8 cellular contexts compared by ENCODE assay signal in the genomic region with DNA sequence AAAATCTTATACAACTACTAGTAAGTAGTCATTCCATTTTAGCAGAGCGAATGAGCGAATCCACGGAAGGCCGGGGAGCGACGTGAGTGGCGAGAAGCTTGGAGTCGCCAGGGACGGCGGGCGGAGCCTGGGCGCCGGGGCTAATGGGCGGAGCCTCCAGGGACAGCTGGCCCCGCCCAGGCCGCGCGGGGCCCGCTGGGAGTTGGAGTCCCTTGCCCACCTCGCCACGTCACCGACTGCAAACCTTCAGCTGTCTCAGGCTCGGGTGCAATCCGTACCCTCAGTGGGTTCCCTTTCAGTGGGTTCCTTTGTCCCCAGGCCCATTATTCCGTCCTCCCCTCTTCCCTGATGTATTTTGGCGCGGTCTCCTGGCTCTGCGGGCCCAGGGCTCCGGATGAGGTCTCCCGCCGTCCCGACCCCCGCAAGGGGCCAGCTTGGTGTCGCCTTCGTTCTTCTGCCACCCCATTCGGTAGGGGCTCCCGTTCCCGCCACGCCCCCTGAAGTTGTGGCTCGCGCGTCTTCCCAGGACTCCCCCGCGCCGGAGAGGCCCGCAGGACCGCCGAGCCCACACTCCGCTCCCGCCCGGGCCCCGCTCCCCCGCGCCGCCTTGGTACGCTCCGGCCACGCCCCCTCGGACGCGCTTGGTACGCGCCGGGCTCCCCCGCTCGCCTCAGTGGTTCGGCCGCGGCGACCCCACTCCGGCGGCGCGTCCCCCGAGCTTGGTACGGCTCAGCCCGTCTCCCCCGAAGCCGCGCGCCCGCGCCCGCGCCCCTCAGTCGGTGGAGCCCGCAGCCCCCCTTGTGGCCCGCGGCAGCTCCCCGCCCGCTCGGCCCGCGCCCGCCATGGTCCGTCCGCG. TPM values are rescaled to one million over a fixed set of nuclear protein-coding genes. Genes with fewer than 3 reads are reported as not detected.
DNase-seq lines count a peak whose midpoint lies in the region; ATAC-seq and TF ChIP-seq lines count a peak whose summit lies in the region.

A gene (plus strand): TSS at position 673 of the 856 bp plus-strand sequence.

- peaks cover 35% of the 10 kb centered on the region for H3K36me3 ChIP-seq in DND-41 (ENCODE audit: insufficient read depth, low read length)

- TF ChIP-seq CTCF in DND-41 (IDR thresholded peaks at IDR 0.05; ENCODE audit: borderline replicate concordance, extremely low read depth, low read length, poor library complexity, severe bottlenecking) = no peak
- no peak for TF ChIP-seq CTCF in RWPE1 (conservative IDR thresholded peaks at IDR 0.05; ENCODE audit: low read depth)
- no peak for TF ChIP-seq CTCF in fibroblast of pulmonary artery (IDR thresholded peaks at IDR 0.05; ENCODE audit: low read length, missing control alignments)
- no peak for TF ChIP-seq CTCF in nephron (IDR thresholded peaks at IDR 0.05; ENCODE audit: unreplicated experiment in 3 of 3)

- H3K27me3 ChIP-seq in DND-41 (ENCODE audit: insufficient read depth, low read length, poor library complexity) = no peaks in the 10 kb centered on the region

- peak; percentile 92 for DNase-seq in DND-41
- peak; percentile 56 for DNase-seq in GOT3 (lab: John Stamatoyannopoulos, UW)
- peak; percentile 96 for DNase-seq in LoVo (ENCODE audit: low spot score)
- DNase-seq in RWPE1 (ENCODE audit: low spot score) = peak; percentile 92
- peak; percentile 84 for DNase-seq in activated T-helper 2 cell treated with anti-CD3 and anti-CD28 coated beads, Interferon-gamma antibody, Interleukin-2, Interleukin-4, amounts not matched to agents 10 μg/mL and 5 μg/mL and 100 μg/mL, durations not matched to agents 14 hours and 24 hours and 36 hours (ENCODE audit: low spot score)
- DNase-seq in fibroblast of pulmonary artery (ENCODE audit: low read depth) = peak; percentile 94
- peak; percentile 93 for DNase-seq in stimulated activated naive CD8-positive, alpha-beta T cell treated with anti-CD3 and anti-CD28 coated beads, Interleukin-15, Interleukin-2, amounts not matched to agents 100 U/mL and 50 U/mL, for 24 hours

- H3K4me2 ChIP-seq in DND-41 (ENCODE audit: insufficient read depth, low read length) = peak within 1 kb of the TSS; percentile 82

- H3K27me3 Mint-ChIP-seq in activated T-helper 2 cell treated with anti-CD3 and anti-CD28 coated beads, Interferon-gamma antibody, Interleukin-2, Interleukin-4, amounts not matched to agents 10 μg/mL and 5 μg/mL and 100 μg/mL, durations not matched to agents 14 hours and 24 hours and 36 hours (ENCODE audit: low read depth) = no peaks in the 10 kb centered on the region
- no peaks in the 10 kb centered on the region for H3K27me3 Mint-ChIP-seq in nephron (ENCODE audit: low read depth)

- H3K27ac ChIP-seq in DND-41 (ENCODE audit: low read length) = peak within 1 kb of the TSS; percentile 80
- peak within 1 kb of the TSS; percentile 97 for H3K27ac ChIP-seq in RWPE1

- CTCF ChIA-PET in RWPE1 (lab: Yijun Ruan, JAX) = interaction anchor here (0.5 to 0.6 kb wide), 2 partner anchors 62 to 160 kb away, joined by 3 to 5 read pairs; a partner anchor contains a TSS

- peak within 1 kb of the TSS; percentile 75 for H2AFZ ChIP-seq in DND-41 (ENCODE audit: low read depth, low read length)

- POLR2A ChIA-PET in RWPE1 (lab: Yijun Ruan, JAX; ENCODE audit: low non-redundant PET) = interaction anchor here (1.0 to 1.1 kb wide), 2 partner anchors 15 to 19 kb away, joined by 6 to 13 read pairs; no protein-coding TSS in a partner anchor

- peak; percentile 81 for ATAC-seq in DND-41 (ENCODE audit: insufficient read depth, low read depth)
- peak; percentile 88 for ATAC-seq in stimulated activated naive CD8-positive, alpha-beta T cell treated with anti-CD3 and anti-CD28 coated beads, Interleukin-15, Interleukin-2, amounts not matched to agents 100 U/mL and 50 U/mL, for 24 hours

- peaks cover 20% of the 10 kb centered on the region for H3K36me3 Mint-ChIP-seq in activated T-helper 2 cell treated with anti-CD3 and anti-CD28 coated beads, Interferon-gamma antibody, Interleukin-2, Interleukin-4, amounts not matched to agents 10 μg/mL and 5 μg/mL and 100 μg/mL, durations not matched to agents 14 hours and 24 hours and 36 hours (ENCODE audit: low read depth)
- H3K36me3 Mint-ChIP-seq in nephron (ENCODE audit: low read depth) = peaks cover 40% of the 10 kb centered on the region

- peak within 1 kb of the TSS; percentile 96 for H3K27ac Mint-ChIP-seq in activated T-helper 2 cell treated with anti-CD3 and anti-CD28 coated beads, Interferon-gamma antibody, Interleukin-2, Interleukin-4, amounts not matched to agents 10 μg/mL and 5 μg/mL and 100 μg/mL, durations not matched to agents 14 hours and 24 hours and 36 hours
- H3K27ac Mint-ChIP-seq in nephron = peak within 1 kb of the TSS; percentile 96 to 99 (median 99)

- H4K20me1 ChIP-seq in DND-41 (ENCODE audit: insufficient read depth, low read length) = peaks cover 36% of the 10 kb centered on the region

- H3K9me3 ChIP-seq in DND-41 (ENCODE audit: insufficient read depth, low read length, severe bottlenecking) = no peaks in the 10 kb centered on the region

- H3K4me3 Mint-ChIP-seq in activated T-helper 2 cell treated with anti-CD3 and anti-CD28 coated beads, Interferon-gamma antibody, Interleukin-2, Interleukin-4, amounts not matched to agents 10 μg/mL and 5 μg/mL and 100 μg/mL, durations not matched to agents 14 hours and 24 hours and 36 hours (ENCODE audit: low read depth) = peak within 1 kb of the TSS; percentile 89
- peak within 1 kb of the TSS; percentile 91 to 97 (median 94) for H3K4me3 Mint-ChIP-seq in nephron

- peak within 1 kb of the TSS; percentile 64 for H3K9ac ChIP-seq in DND-41 (ENCODE audit: low read depth, low read length)

- intact Hi-C loops in activated T-helper 2 cell treated with anti-CD3 and anti-CD28 coated beads, Interferon-gamma antibody, Interleukin-2, Interleukin-4, amounts not matched to agents 10 μg/mL and 5 μg/mL and 100 μg/mL, durations not matched to agents 14 hours and 24 hours and 36 hours (cut with micrococcal nuclease) = loop anchor here (1.0 kb wide), 2 partner anchors 17 to 27 kb away; a partner anchor contains a TSS

- peaks cover 51% of the 10 kb centered on the region for H3K4me1 ChIP-seq in DND-41 (ENCODE audit: insufficient read depth, low read length)

- H3K4me3 ChIP-seq in DND-41 (ENCODE audit: low read depth in 1 of 2, low read length in 2 of 2) = peak within 1 kb of the TSS; percentile 48 to 70; a peak in 3 of 4 replicates
- peak within 1 kb of the TSS; percentile 63 for H3K4me3 ChIP-seq in fibroblast of pulmonary artery (replicated peaks; ENCODE audit: low read depth, low read length)

- H3K79me2 ChIP-seq in DND-41 (ENCODE audit: insufficient read depth, low read length) = peaks cover 56% of the 10 kb centered on the region

- peaks cover 5% of the 10 kb centered on the region for H3K9me3 Mint-ChIP-seq in activated T-helper 2 cell treated with anti-CD3 and anti-CD28 coated beads, Interferon-gamma antibody, Interleukin-2, Interleukin-4, amounts not matched to agents 10 μg/mL and 5 μg/mL and 100 μg/mL, durations not matched to agents 14 hours and 24 hours and 36 hours
- H3K9me3 Mint-ChIP-seq in nephron = peaks cover 15% of the 10 kb centered on the region

- H3K4me1 Mint-ChIP-seq in activated T-helper 2 cell treated with anti-CD3 and anti-CD28 coated beads, Interferon-gamma antibody, Interleukin-2, Interleukin-4, amounts not matched to agents 10 μg/mL and 5 μg/mL and 100 μg/mL, durations not matched to agents 14 hours and 24 hours and 36 hours (ENCODE audit: low read depth) = peaks cover 37% of the 10 kb centered on the region
- peaks cover 23% of the 10 kb centered on the region for H3K4me1 Mint-ChIP-seq in nephron

RNA-seq across cellular contexts. Expression of the gene that starts here (rescaled TPM):
- 127 and 134 TPM in 2 replicates for total RNA-seq in activated T-helper 2 cell treated with anti-CD3 and anti-CD28 coated beads, Interferon-gamma antibody, Interleukin-2, Interleukin-4, amounts not matched to agents 10 μg/mL and 5 μg/mL and 100 μg/mL, durations not matched to agents 14 hours and 24 hours and 36 hours

Comparison
In these comparisons a context has a peak if more than half of its experiments do, and no peak if none do; other contexts are left out.
1. Peak in every context shown above with its lines: DNase-seq, ATAC-seq, H3K4me3 ChIP-seq and H3K27ac ChIP-seq.